Comparison of ENCODE assay signal across 2 cellular contexts in the genomic region with DNA sequence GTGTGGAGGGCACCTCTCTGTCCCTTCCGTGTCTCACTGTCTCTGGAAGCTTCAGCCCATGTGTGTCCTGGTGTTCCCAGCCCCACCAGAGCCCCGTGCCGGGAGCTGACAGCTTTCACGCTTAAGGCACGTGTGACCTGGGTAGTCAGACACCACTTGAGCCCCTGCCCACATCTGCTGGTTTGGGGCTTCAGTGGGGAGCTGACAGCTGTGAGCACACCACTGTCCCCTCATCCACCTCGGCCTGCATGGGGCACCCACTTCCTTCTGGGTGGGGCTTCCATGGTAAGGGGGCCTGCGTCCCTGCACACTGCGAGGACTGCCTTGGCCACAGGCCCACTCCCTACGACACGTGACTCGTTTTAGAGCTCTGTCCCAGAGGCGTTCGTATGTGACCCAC.
TF ChIP-seq lines count a peak whose summit lies in the region.

No MANE protein-coding gene starts in this region.

TF ChIP-seq in GM23338, 12 proteins besides CTCF, POLR2A, EP300 and RAD21 (continues in another document):
- no peak for TF ChIP-seq ZNF114 (CRISPR knock-in tag; IDR thresholded peaks at IDR 0.05)
- TF ChIP-seq POLR2AphosphoS5 (IDR thresholded peaks at IDR 0.05; ENCODE audit: low read depth) = no peak; the same call in 1 of the 2 replicates
- TF ChIP-seq, protein P1, sequence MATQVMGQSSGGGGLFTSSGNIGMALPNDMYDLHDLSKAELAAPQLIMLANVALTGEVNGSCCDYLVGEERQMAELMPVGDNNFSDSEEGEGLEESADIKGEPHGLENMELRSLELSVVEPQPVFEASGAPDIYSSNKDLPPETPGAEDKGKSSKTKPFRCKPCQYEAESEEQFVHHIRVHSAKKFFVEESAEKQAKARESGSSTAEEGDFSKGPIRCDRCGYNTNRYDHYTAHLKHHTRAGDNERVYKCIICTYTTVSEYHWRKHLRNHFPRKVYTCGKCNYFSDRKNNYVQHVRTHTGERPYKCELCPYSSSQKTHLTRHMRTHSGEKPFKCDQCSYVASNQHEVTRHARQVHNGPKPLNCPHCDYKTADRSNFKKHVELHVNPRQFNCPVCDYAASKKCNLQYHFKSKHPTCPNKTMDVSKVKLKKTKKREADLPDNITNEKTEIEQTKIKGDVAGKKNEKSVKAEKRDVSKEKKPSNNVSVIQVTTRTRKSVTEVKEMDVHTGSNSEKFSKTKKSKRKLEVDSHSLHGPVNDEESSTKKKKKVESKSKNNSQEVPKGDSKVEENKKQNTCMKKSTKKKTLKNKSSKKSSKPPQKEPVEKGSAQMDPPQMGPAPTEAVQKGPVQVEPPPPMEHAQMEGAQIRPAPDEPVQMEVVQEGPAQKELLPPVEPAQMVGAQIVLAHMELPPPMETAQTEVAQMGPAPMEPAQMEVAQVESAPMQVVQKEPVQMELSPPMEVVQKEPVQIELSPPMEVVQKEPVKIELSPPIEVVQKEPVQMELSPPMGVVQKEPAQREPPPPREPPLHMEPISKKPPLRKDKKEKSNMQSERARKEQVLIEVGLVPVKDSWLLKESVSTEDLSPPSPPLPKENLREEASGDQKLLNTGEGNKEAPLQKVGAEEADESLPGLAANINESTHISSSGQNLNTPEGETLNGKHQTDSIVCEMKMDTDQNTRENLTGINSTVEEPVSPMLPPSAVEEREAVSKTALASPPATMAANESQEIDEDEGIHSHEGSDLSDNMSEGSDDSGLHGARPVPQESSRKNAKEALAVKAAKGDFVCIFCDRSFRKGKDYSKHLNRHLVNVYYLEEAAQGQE (IDR thresholded peaks at IDR 0.05; ENCODE audit: unreplicated experiment) = no peak
- no peak for TF ChIP-seq ZNF331 (CRISPR knock-in tag; IDR thresholded peaks at IDR 0.05; ENCODE audit: low read depth)
- TF ChIP-seq, protein P2, sequence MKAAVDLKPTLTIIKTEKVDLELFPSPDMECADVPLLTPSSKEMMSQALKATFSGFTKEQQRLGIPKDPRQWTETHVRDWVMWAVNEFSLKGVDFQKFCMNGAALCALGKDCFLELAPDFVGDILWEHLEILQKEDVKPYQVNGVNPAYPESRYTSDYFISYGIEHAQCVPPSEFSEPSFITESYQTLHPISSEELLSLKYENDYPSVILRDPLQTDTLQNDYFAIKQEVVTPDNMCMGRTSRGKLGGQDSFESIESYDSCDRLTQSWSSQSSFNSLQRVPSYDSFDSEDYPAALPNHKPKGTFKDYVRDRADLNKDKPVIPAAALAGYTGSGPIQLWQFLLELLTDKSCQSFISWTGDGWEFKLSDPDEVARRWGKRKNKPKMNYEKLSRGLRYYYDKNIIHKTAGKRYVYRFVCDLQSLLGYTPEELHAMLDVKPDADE (IDR thresholded peaks at IDR 0.05) = no peak
- TF ChIP-seq JUNB (IDR thresholded peaks at IDR 0.05; ENCODE audit: unreplicated experiment) = no peak
- TF ChIP-seq, protein P3, sequence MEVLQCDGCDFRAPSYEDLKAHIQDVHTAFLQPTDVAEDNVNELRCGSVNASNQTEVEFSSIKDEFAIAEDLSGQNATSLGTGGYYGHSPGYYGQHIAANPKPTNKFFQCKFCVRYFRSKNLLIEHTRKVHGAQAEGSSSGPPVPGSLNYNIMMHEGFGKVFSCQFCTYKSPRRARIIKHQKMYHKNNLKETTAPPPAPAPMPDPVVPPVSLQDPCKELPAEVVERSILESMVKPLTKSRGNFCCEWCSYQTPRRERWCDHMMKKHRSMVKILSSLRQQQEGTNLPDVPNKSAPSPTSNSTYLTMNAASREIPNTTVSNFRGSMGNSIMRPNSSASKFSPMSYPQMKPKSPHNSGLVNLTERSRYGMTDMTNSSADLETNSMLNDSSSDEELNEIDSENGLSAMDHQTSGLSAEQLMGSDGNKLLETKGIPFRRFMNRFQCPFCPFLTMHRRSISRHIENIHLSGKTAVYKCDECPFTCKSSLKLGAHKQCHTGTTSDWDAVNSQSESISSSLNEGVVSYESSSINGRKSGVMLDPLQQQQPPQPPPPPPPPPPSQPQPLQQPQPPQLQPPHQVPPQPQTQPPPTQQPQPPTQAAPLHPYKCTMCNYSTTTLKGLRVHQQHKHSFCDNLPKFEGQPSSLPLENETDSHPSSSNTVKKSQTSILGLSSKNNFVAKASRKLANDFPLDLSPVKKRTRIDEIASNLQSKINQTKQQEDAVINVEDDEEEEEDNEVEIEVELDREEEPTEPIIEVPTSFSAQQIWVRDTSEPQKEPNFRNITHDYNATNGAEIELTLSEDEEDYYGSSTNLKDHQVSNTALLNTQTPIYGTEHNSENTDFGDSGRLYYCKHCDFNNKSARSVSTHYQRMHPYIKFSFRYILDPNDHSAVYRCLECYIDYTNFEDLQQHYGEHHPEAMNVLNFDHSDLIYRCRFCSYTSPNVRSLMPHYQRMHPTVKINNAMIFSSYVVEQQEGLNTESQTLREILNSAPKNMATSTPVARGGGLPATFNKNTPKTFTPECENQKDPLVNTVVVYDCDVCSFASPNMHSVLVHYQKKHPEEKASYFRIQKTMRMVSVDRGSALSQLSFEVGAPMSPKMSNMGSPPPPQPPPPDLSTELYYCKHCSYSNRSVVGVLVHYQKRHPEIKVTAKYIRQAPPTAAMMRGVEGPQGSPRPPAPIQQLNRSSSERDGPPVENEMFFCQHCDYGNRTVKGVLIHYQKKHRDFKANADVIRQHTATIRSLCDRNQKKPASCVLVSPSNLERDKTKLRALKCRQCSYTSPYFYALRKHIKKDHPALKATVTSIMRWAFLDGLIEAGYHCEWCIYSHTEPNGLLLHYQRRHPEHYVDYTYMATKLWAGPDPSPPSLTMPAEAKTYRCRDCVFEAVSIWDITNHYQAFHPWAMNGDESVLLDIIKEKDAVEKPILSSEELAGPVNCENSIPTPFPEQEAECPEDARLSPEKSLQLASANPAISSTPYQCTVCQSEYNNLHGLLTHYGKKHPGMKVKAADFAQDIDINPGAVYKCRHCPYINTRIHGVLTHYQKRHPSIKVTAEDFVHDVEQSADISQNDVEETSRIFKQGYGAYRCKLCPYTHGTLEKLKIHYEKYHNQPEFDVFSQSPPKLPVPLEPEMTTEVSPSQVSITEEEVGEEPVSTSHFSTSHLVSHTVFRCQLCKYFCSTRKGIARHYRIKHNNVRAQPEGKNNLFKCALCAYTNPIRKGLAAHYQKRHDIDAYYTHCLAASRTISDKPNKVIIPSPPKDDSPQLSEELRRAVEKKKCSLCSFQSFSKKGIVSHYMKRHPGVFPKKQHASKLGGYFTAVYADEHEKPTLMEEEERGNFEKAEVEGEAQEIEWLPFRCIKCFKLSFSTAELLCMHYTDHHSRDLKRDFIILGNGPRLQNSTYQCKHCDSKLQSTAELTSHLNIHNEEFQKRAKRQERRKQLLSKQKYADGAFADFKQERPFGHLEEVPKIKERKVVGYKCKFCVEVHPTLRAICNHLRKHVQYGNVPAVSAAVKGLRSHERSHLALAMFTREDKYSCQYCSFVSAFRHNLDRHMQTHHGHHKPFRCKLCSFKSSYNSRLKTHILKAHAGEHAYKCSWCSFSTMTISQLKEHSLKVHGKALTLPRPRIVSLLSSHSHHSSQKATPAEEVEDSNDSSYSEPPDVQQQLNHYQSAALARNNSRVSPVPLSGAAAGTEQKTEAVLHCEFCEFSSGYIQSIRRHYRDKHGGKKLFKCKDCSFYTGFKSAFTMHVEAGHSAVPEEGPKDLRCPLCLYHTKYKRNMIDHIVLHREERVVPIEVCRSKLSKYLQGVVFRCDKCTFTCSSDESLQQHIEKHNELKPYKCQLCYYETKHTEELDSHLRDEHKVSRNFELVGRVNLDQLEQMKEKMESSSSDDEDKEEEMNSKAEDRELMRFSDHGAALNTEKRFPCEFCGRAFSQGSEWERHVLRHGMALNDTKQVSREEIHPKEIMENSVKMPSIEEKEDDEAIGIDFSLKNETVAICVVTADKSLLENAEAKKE (CRISPR knock-in tag; IDR thresholded peaks at IDR 0.05) = no peak
- no peak for TF ChIP-seq EZH2 (IDR thresholded peaks at IDR 0.05; ENCODE audit: low read depth, unreplicated experiment)
- no peak for TF ChIP-seq NANOG (IDR thresholded peaks at IDR 0.05; ENCODE audit: borderline replicate concordance)
- no peak for TF ChIP-seq STAT1 (IDR thresholded peaks at IDR 0.05; ENCODE audit: unreplicated experiment)

TF ChIP-seq in H1, 55 proteins besides CTCF, POLR2A, EP300 and RAD21:
- TF ChIP-seq CTBP2 (IDR thresholded peaks at IDR 0.05; ENCODE audit: borderline replicate concordance, insufficient read depth, insufficient read length, low read length) = no peak
- no peak for TF ChIP-seq JUN (IDR thresholded peaks at IDR 0.05; ENCODE audit: low read depth, low read length)
- no peak for TF ChIP-seq EZH2 (IDR thresholded peaks at IDR 0.05; ENCODE audit: low read depth, low read length, severe bottlenecking)
- TF ChIP-seq SIN3A (conservative IDR thresholded peaks at IDR 0.05 in 1 of 2, IDR thresholded peaks at IDR 0.05 in 1 of 2; ENCODE audit: low read depth in 1 of 2, low read length in 2 of 2) = no peak
- TF ChIP-seq CEBPB (IDR thresholded peaks at IDR 0.05; ENCODE audit: low read depth, low read length) = no peak
- TF ChIP-seq RBBP5 (IDR thresholded peaks at IDR 0.05; ENCODE audit: borderline replicate concordance, low read depth, low read length) = no peak
- no peak for TF ChIP-seq ASH2L (IDR thresholded peaks at IDR 0.05; ENCODE audit: low read length)
- TF ChIP-seq CBX8 (IDR thresholded peaks at IDR 0.05; ENCODE audit: borderline replicate concordance, low read depth, low read length) = no peak
- TF ChIP-seq YY1 (IDR thresholded peaks at IDR 0.05; ENCODE audit: low read depth, low read length) = no peak
- TF ChIP-seq BRCA1 (IDR thresholded peaks at IDR 0.05; ENCODE audit: low read depth, low read length) = no peak
- no peak for TF ChIP-seq SP4 (IDR thresholded peaks at IDR 0.05; ENCODE audit: low read length)
- TF ChIP-seq FOSL1 (IDR thresholded peaks at IDR 0.05; ENCODE audit: insufficient read depth, low read depth, low read length) = no peak
- no peak for TF ChIP-seq SIRT6 (IDR thresholded peaks at IDR 0.05; ENCODE audit: low read length)
- TF ChIP-seq RNF2 (IDR thresholded peaks at IDR 0.05; ENCODE audit: borderline replicate concordance, low read depth, low read length, missing control alignments, poor library complexity, severe bottlenecking) = no peak
- no peak for TF ChIP-seq NRF1 (IDR thresholded peaks at IDR 0.05; ENCODE audit: low read depth, low read length)
- no peak for TF ChIP-seq CHD2 (IDR thresholded peaks at IDR 0.05; ENCODE audit: low read length)
- no peak for TF ChIP-seq ZNF274 (IDR thresholded peaks at IDR 0.05; ENCODE audit: borderline replicate concordance, extremely low read depth, low read length)
- TF ChIP-seq TBP (IDR thresholded peaks at IDR 0.05; ENCODE audit: low read depth, low read length) = no peak
